ENCODE assay signal across 9 cellular contexts in genomic region chr1:109739738-109740614, GRCh38. TPM values are rescaled to one million over a fixed set of nuclear protein-coding genes. Genes with fewer than 3 reads are reported as not detected.
DNase-seq lines count a peak whose midpoint lies in the region; ATAC-seq and TF ChIP-seq lines count a peak whose summit lies in the region.
"Had no signal": no experiment of that assay in that cellular context is flagged by ENCODE, and none has a peak within 500 bp of the region (broad histone marks: within the 10 kb centered on the region; RNA-seq: fewer than 3 reads in every experiment).

No MANE protein-coding gene starts in this region.

- H3K4me1 Mint-ChIP-seq in CD14-positive monocyte (peaks cover 9% of the 10 kb centered on the region), osteocyte (ENCODE audit: unreplicated experiment) (peaks cover 13% of the 10 kb centered on the region)
- peaks cover 14% of the 10 kb centered on the region for H3K4me1 Mint-ChIP-seq in activated naive CD8-positive, alpha-beta T cell (ENCODE audit: low read depth)

- intact Hi-C loops in CD14-positive monocyte (cut with micrococcal nuclease): no loop called here
- intact Hi-C loops in Right ventricle myocardium inferior (cut with DNase I): no loop called here
- intact Hi-C loops in testis (cut with DNase I; ENCODE audit: low total_unique reads): no loop called here

- peaks cover 27 to 41% (median 40%) of the 10 kb centered on the region in 3 donors for H3K27me3 Mint-ChIP-seq in CD14-positive monocyte (ENCODE audit: low read depth in 3 of 3)
- peaks cover 4% of the 10 kb centered on the region for H3K27me3 Mint-ChIP-seq in activated naive CD8-positive, alpha-beta T cell
- H3K27me3 Mint-ChIP-seq in osteocyte (ENCODE audit: unreplicated experiment): peaks cover 14% of the 10 kb centered on the region

- 0 to 1% methylated on average over 2 to 67 of the region's 86 CpGs for WGBS in testis, 2 donors

- peaks cover 18% of the 10 kb centered on the region for H3K4me1 ChIP-seq in testis

- DNase-seq in CD14-positive monocyte (ENCODE audit: low spot score) (no peak), GM20000 (ENCODE audit: low spot score) (peak; percentile 82), Right ventricle myocardium inferior (ENCODE audit: missing footprints) (peak; percentile 90), osteocyte (ENCODE audit: extremely low spot score, unreplicated experiment) (peak; percentile 93), testis (peak; percentile 94)
- DNase-seq in Jurkat, Clone E6-1 (ENCODE audit: low read depth, low spot score): peak; percentile 49

- H3K27me3 ChIP-seq in testis: no peaks in the 10 kb centered on the region

- peak; percentile 96 for ATAC-seq in SK-N-SH treated with all-trans-retinoic acid at 6 μM for 48 hours
- ATAC-seq in Right ventricle myocardium inferior: peak; percentile 99
- ATAC-seq: HCT116 had no signal

- H3K9me3 Mint-ChIP-seq in CD14-positive monocyte: peaks cover 0 to 8% (median 2%) of the 10 kb centered on the region in 7 donors
- H3K9me3 Mint-ChIP-seq in activated naive CD8-positive, alpha-beta T cell (ENCODE audit: low read depth): no peaks in the 10 kb centered on the region
- no peaks in the 10 kb centered on the region for H3K9me3 Mint-ChIP-seq in osteocyte (ENCODE audit: unreplicated experiment)

- peak overlapping the region; percentile 92 to 95 for H3K27ac ChIP-seq in testis

- H3K4me3 Mint-ChIP-seq in CD14-positive monocyte: peak overlapping the region; percentile 83 to 92
- H3K4me3 Mint-ChIP-seq in activated naive CD8-positive, alpha-beta T cell: peak overlapping the region; percentile 88
- peak overlapping the region; percentile 84 for H3K4me3 Mint-ChIP-seq in osteocyte (ENCODE audit: unreplicated experiment)

- H3K27ac Mint-ChIP-seq in CD14-positive monocyte (peak overlapping the region in 1 of 7 donors; percentile 68), osteocyte (ENCODE audit: unreplicated experiment) (peak overlapping the region; percentile 90)
- H3K27ac Mint-ChIP-seq in activated naive CD8-positive, alpha-beta T cell: peak overlapping the region; percentile 58

- peaks cover 0 to 7% of the 10 kb centered on the region in 2 donors for H3K36me3 Mint-ChIP-seq in CD14-positive monocyte
- H3K36me3 Mint-ChIP-seq in activated naive CD8-positive, alpha-beta T cell: peaks cover 3% of the 10 kb centered on the region
- H3K36me3 Mint-ChIP-seq in osteocyte (ENCODE audit: unreplicated experiment): peaks cover 10% of the 10 kb centered on the region

- no peaks in the 10 kb centered on the region for H3K9me3 ChIP-seq in testis

- TF ChIP-seq POLR2A in testis (IDR thresholded peaks at IDR 0.05): peak; percentile 96

- no peak for TF ChIP-seq CTCF in CD14-positive monocyte (IDR thresholded peaks at IDR 0.05)
- TF ChIP-seq CTCF in GM20000 (IDR thresholded peaks at IDR 0.05; ENCODE audit: extremely low read depth, missing control alignments): no peak
- TF ChIP-seq CTCF in osteocyte (IDR thresholded peaks at IDR 0.05): no peak
- no peak for TF ChIP-seq CTCF in testis (IDR thresholded peaks at IDR 0.05)

- H3K4me3 ChIP-seq in Jurkat, Clone E6-1 (ENCODE audit: low read length): peak overlapping the region; percentile 60
- H3K4me3 ChIP-seq in testis: peak overlapping the region; percentile 83 to 98

- H3K36me3 ChIP-seq in testis (ENCODE audit: low read depth, missing control alignments): no peaks in the 10 kb centered on the region

TF ChIP-seq in SK-N-SH treated with all-trans-retinoic acid at 6 μM for 48 hours, 23 proteins besides CTCF, POLR2A, EP300 and RAD21:
- TF ChIP-seq ARNTL (CRISPR knock-in tag; IDR thresholded peaks at IDR 0.05; ENCODE audit: borderline replicate concordance, low read depth): no peak
- TF ChIP-seq GLIS3 (CRISPR knock-in tag; IDR thresholded peaks at IDR 0.05): no peak
- no peak for TF ChIP-seq ZFP3 (CRISPR knock-in tag; IDR thresholded peaks at IDR 0.05)
- no peak for TF ChIP-seq CREB5 (CRISPR knock-in tag; IDR thresholded peaks at IDR 0.05; ENCODE audit: low read depth)
- TF ChIP-seq POU6F1 (CRISPR knock-in tag; IDR thresholded peaks at IDR 0.05; ENCODE audit: borderline replicate concordance, low read depth): no peak

RNA-seq across cellular contexts. Expression of gene GSTM3, which starts 0.9 kb away (rescaled TPM):
- polyA plus RNA-seq in CD14-positive monocyte (1 to 10 TPM; 2.8 to 3.2 TPM), testis (ENCODE audit: insufficient read depth, low read depth, low replicate concordance) (1,464 TPM)
- polyA plus RNA-seq in Jurkat, Clone E6-1 (2012; ENCODE audit: insufficient read depth, insufficient read length): 140 TPM
- total RNA-seq in Right ventricle myocardium inferior (121 TPM), osteocyte (33.9 and 41.4 TPM in 2 replicates), testis (100 to 1,000 TPM; 748 to 769 TPM)

RNA-seq across cellular contexts. Expression of gene EPS8L3, which starts 23.7 kb away (rescaled TPM):
- not detected for polyA plus RNA-seq in CD14-positive monocyte
- polyA plus RNA-seq in Jurkat, Clone E6-1 (2012; ENCODE audit: insufficient read depth, insufficient read length): not detected
- not detected for total RNA-seq in Right ventricle myocardium inferior
- total RNA-seq in osteocyte: not detected in 2 replicates
- 1 to 10 TPM; 3.3 to 7.2 TPM for total RNA-seq in testis
- 7.7 TPM for polyA plus RNA-seq in testis (ENCODE audit: insufficient read depth, low read depth, low replicate concordance)

RNA-seq across cellular contexts. Expression of gene GSTM5, which starts 27.9 kb away (rescaled TPM):
- polyA plus RNA-seq in CD14-positive monocyte: not detected
- 1.2 TPM for polyA plus RNA-seq in Jurkat, Clone E6-1 (2012; ENCODE audit: insufficient read depth, insufficient read length)
- total RNA-seq in Right ventricle myocardium inferior: 2.8 TPM
- not detected in 2 replicates for total RNA-seq in osteocyte
- total RNA-seq in testis: 1 to 10 TPM; 5.5 to 6.5 TPM
- polyA plus RNA-seq in testis (ENCODE audit: insufficient read depth, low read depth, low replicate concordance): 10.6 TPM

RNA-seq across cellular contexts. Expression of gene GSTM1, which starts 52.4 kb away (rescaled TPM):
- polyA plus RNA-seq in CD14-positive monocyte (10 to 100 TPM; 13.5 to 27.7 TPM), testis (ENCODE audit: insufficient read depth, low read depth, low replicate concordance) (not detected)
- polyA plus RNA-seq in Jurkat, Clone E6-1 (2012; ENCODE audit: insufficient read depth, insufficient read length): 67.2 TPM
- total RNA-seq in Right ventricle myocardium inferior (not detected), osteocyte (6.4 and 7.8 TPM in 2 replicates), testis (not detected)
